In genomic region chr3:77150759-77151158, GRCh38 we compare ENCODE assay signal across 23 cellular contexts.
DNase-seq lines count a peak whose midpoint lies in the region; FAIRE-seq and TF ChIP-seq lines count a peak whose summit lies in the region.
"Had no signal": no experiment of that assay in that cellular context is flagged by ENCODE, and none has a peak within 500 bp of the region (broad histone marks: within the 10 kb centered on the region; RNA-seq: fewer than 3 reads in every experiment).

No MANE protein-coding gene starts in this region.

- no peaks in the 10 kb centered on the region for H3K9me2 ChIP-seq in SU-DHL-6 (replicated peaks; ENCODE audit: insufficient read depth, low read length)

- FAIRE-seq in islet of Langerhans (lab: Jason Lieb, UNC): peak; percentile 86
- FAIRE-seq: A549, D721Med, GM12891, GM18507 had no signal

- no peak overlapping the region for H2BK15ac ChIP-seq in mesendoderm (replicated peaks; ENCODE audit: low read depth)

- DNase-seq in SK-N-DZ (ENCODE audit: low spot score) (peak; percentile 52), UCSD-AML1 (lab: John Stamatoyannopoulos, UW; ENCODE audit: unreplicated experiment) (no peak), mesendoderm (no peak), NCI-H2227 (lab: John Stamatoyannopoulos, UW; ENCODE audit: unreplicated experiment) (no peak), hepatic stellate cell (ENCODE audit: low spot score) (no peak)
- DNase-seq: 8988T; ACHN; AML-193; BE2C; CD4-positive, alpha-beta T cell; CD8-positive, alpha-beta memory T cell; DMS53; DMS79 treated with DMSO at 0.1 percent for 48 hours; GF-D8; H9 had no signal

- H2AK5ac ChIP-seq in mesendoderm (ENCODE audit: low read length): no peak overlapping the region

- H3K36me3 ChIP-seq in SU-DHL-6 (ENCODE audit: low read length) (no peaks in the 10 kb centered on the region), mesendoderm (ENCODE audit: control insufficient read depth, insufficient read depth, low read length) (no peaks in the 10 kb centered on the region)
- H3K36me3 ChIP-seq: BE2C; BLaER1 treated with 17β-estradiol and CSF1 and Interleukin-3, amounts not matched to agents 10 nM and 100 nM had no signal

- H2BK120ac ChIP-seq in mesendoderm (ENCODE audit: low read depth, low read length): no peak overlapping the region

- no peak overlapping the region for H3K4ac ChIP-seq in mesendoderm (ENCODE audit: low read depth, low read length)

- no peak overlapping the region for H3K18ac ChIP-seq in mesendoderm (ENCODE audit: low read length)

- H3K4me2 ChIP-seq in SU-DHL-6 (ENCODE audit: low read depth, low read length, poor library complexity, severe bottlenecking) (peak overlapping the region; percentile 34), mesendoderm (ENCODE audit: low read length) (no peak overlapping the region)
- H3K4me2 ChIP-seq: A549; BLaER1 treated with 17β-estradiol and CSF1 and Interleukin-3, amounts not matched to agents 10 nM and 100 nM; GM23338 had no signal

- no peak overlapping the region for H2AFZ ChIP-seq in SU-DHL-6 (ENCODE audit: low read depth, low read length, severe bottlenecking)
- H2AFZ ChIP-seq: GM23338 had no signal

- no peak overlapping the region for H4K5ac ChIP-seq in mesendoderm (ENCODE audit: low read length)

- no peaks in the 10 kb centered on the region for H4K20me1 ChIP-seq in SU-DHL-6 (ENCODE audit: low read depth, low read length)
- H4K20me1 ChIP-seq: BLaER1 treated with 17β-estradiol and CSF1 and Interleukin-3, amounts not matched to agents 10 nM and 100 nM had no signal

- no peak for TF ChIP-seq CTCF in SU-DHL-6 (IDR thresholded peaks at IDR 0.05; ENCODE audit: insufficient read depth, low read length, poor library complexity, severe bottlenecking)

- H3K27me3 ChIP-seq in SU-DHL-6 (ENCODE audit: low read length) (no peaks in the 10 kb centered on the region), mesendoderm (ENCODE audit: insufficient read depth, low read length, poor library complexity) (no peaks in the 10 kb centered on the region)
- H3K27me3 ChIP-seq: BE2C; BLaER1 treated with 17β-estradiol and CSF1 and Interleukin-3, amounts not matched to agents 10 nM and 100 nM had no signal

- H3K79me2 ChIP-seq in SU-DHL-6 (ENCODE audit: insufficient read depth, low read length): no peaks in the 10 kb centered on the region
- H3K79me2 ChIP-seq in mesendoderm (ENCODE audit: control insufficient read depth, insufficient read depth, low read length): no peaks in the 10 kb centered on the region

- no peaks in the 10 kb centered on the region for H3K4me1 ChIP-seq in mesendoderm (ENCODE audit: control insufficient read depth, low read depth, low read length)
- H3K4me1 ChIP-seq: A549 had no signal

- H2BK5ac ChIP-seq in mesendoderm (ENCODE audit: low read length): no peak overlapping the region

- H3K27ac ChIP-seq in SU-DHL-6 (ENCODE audit: low read depth, low read length): peak overlapping the region; percentile 98
- H3K27ac ChIP-seq in mesendoderm (ENCODE audit: low read depth, low read length): no peak overlapping the region
- H3K27ac ChIP-seq: A549; BLaER1 treated with 17β-estradiol and CSF1 and Interleukin-3, amounts not matched to agents 10 nM and 100 nM had no signal

- no peak overlapping the region for H3K56ac ChIP-seq in mesendoderm (ENCODE audit: low read length)

- H3K79me1 ChIP-seq in mesendoderm (ENCODE audit: low read length): no peaks in the 10 kb centered on the region

- no peaks in the 10 kb centered on the region for H3K9me3 ChIP-seq in SU-DHL-6 (ENCODE audit: insufficient read depth, low read length)
- H3K9me3 ChIP-seq: A549; BE2C; BLaER1 treated with 17β-estradiol and CSF1 and Interleukin-3, amounts not matched to agents 10 nM and 100 nM had no signal

- H4K8ac ChIP-seq in mesendoderm (ENCODE audit: low read depth, low read length): no peak overlapping the region

- H3K9ac ChIP-seq in SU-DHL-6 (ENCODE audit: low read length): no peak overlapping the region
- no peak overlapping the region for H3K9ac ChIP-seq in mesendoderm (ENCODE audit: low read length)
- H3K9ac ChIP-seq: BLaER1 treated with 17β-estradiol and CSF1 and Interleukin-3, amounts not matched to agents 10 nM and 100 nM had no signal

- H3K4me3 ChIP-seq in SU-DHL-6 (ENCODE audit: insufficient read depth, low read length, poor library complexity, severe bottlenecking) (no peak overlapping the region), mesendoderm (ENCODE audit: low read length) (no peak overlapping the region)
- H3K4me3 ChIP-seq: A549; BLaER1 treated with 17β-estradiol and CSF1 and Interleukin-3, amounts not matched to agents 10 nM and 100 nM; GM23338 had no signal

- H3K23ac ChIP-seq in mesendoderm (ENCODE audit: low read length): no peak overlapping the region

- peaks cover 28% of the 10 kb centered on the region for H3F3A ChIP-seq in SU-DHL-6 (ENCODE audit: insufficient read depth)
